ENCODE assay signal across 1 cellular context in genomic region chr3:101779808-101780366, GRCh38.
TF ChIP-seq lines count a peak whose summit lies in the region.

No MANE protein-coding gene starts in this region.

TF ChIP-seq in GM23338, 12 proteins besides CTCF, POLR2A, EP300 and RAD21 (continued from another document):
- TF ChIP-seq, protein P1, sequence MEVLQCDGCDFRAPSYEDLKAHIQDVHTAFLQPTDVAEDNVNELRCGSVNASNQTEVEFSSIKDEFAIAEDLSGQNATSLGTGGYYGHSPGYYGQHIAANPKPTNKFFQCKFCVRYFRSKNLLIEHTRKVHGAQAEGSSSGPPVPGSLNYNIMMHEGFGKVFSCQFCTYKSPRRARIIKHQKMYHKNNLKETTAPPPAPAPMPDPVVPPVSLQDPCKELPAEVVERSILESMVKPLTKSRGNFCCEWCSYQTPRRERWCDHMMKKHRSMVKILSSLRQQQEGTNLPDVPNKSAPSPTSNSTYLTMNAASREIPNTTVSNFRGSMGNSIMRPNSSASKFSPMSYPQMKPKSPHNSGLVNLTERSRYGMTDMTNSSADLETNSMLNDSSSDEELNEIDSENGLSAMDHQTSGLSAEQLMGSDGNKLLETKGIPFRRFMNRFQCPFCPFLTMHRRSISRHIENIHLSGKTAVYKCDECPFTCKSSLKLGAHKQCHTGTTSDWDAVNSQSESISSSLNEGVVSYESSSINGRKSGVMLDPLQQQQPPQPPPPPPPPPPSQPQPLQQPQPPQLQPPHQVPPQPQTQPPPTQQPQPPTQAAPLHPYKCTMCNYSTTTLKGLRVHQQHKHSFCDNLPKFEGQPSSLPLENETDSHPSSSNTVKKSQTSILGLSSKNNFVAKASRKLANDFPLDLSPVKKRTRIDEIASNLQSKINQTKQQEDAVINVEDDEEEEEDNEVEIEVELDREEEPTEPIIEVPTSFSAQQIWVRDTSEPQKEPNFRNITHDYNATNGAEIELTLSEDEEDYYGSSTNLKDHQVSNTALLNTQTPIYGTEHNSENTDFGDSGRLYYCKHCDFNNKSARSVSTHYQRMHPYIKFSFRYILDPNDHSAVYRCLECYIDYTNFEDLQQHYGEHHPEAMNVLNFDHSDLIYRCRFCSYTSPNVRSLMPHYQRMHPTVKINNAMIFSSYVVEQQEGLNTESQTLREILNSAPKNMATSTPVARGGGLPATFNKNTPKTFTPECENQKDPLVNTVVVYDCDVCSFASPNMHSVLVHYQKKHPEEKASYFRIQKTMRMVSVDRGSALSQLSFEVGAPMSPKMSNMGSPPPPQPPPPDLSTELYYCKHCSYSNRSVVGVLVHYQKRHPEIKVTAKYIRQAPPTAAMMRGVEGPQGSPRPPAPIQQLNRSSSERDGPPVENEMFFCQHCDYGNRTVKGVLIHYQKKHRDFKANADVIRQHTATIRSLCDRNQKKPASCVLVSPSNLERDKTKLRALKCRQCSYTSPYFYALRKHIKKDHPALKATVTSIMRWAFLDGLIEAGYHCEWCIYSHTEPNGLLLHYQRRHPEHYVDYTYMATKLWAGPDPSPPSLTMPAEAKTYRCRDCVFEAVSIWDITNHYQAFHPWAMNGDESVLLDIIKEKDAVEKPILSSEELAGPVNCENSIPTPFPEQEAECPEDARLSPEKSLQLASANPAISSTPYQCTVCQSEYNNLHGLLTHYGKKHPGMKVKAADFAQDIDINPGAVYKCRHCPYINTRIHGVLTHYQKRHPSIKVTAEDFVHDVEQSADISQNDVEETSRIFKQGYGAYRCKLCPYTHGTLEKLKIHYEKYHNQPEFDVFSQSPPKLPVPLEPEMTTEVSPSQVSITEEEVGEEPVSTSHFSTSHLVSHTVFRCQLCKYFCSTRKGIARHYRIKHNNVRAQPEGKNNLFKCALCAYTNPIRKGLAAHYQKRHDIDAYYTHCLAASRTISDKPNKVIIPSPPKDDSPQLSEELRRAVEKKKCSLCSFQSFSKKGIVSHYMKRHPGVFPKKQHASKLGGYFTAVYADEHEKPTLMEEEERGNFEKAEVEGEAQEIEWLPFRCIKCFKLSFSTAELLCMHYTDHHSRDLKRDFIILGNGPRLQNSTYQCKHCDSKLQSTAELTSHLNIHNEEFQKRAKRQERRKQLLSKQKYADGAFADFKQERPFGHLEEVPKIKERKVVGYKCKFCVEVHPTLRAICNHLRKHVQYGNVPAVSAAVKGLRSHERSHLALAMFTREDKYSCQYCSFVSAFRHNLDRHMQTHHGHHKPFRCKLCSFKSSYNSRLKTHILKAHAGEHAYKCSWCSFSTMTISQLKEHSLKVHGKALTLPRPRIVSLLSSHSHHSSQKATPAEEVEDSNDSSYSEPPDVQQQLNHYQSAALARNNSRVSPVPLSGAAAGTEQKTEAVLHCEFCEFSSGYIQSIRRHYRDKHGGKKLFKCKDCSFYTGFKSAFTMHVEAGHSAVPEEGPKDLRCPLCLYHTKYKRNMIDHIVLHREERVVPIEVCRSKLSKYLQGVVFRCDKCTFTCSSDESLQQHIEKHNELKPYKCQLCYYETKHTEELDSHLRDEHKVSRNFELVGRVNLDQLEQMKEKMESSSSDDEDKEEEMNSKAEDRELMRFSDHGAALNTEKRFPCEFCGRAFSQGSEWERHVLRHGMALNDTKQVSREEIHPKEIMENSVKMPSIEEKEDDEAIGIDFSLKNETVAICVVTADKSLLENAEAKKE (CRISPR knock-in tag; IDR thresholded peaks at IDR 0.05): no peak
- TF ChIP-seq NANOG (IDR thresholded peaks at IDR 0.05; ENCODE audit: borderline replicate concordance) (no peak), STAT1 (IDR thresholded peaks at IDR 0.05; ENCODE audit: unreplicated experiment) (no peak), POLR2AphosphoS5 (IDR thresholded peaks at IDR 0.05; ENCODE audit: low read depth) (no peak), CREB1 (CRISPR knock-in tag; IDR thresholded peaks at IDR 0.05; ENCODE audit: low read depth) (no peak), EZH2 (IDR thresholded peaks at IDR 0.05; ENCODE audit: low read depth, unreplicated experiment) (no peak), ZNF114 (CRISPR knock-in tag; IDR thresholded peaks at IDR 0.05) (no peak), ETS1 (IDR thresholded peaks at IDR 0.05) (no peak), ZNF331 (CRISPR knock-in tag; IDR thresholded peaks at IDR 0.05; ENCODE audit: low read depth) (no peak)
TF ChIP-seq in GM23338: peak in this region for 0.
